In the genomic region with DNA sequence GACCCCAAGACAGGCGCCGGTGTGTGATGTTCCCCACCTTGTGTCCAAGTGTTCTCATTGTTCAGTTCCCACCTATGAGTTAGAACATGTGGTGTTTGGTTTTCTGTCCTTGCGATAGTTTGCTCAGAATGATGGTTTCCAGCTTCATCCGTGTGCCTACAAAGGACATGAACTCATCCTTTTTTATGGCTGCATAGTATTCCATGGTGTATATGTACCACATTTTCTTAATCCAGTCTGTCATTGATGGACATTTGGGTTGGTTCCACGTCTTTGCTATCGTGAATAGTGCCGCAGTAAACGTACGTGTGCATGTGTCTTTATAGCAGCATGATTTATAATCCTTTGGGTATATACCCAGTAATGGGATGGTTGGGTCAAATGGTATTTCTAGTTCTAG, we compare ENCODE assay signal across 14 cellular contexts. TPM values are rescaled to one million over a fixed set of nuclear protein-coding genes. Genes with fewer than 3 reads are reported as not detected.
"Had no signal": no experiment of that assay in that cellular context is flagged by ENCODE, and none has a peak within 500 bp of the region (broad histone marks: within the 10 kb centered on the region; RNA-seq: fewer than 3 reads in every experiment).

No MANE protein-coding gene starts in this region.

RNA-seq across cellular contexts. Expression of gene SCYGR2, which starts 58.3 kb away (rescaled TPM):
- total RNA-seq: activated B cell treated with CpG ODN at 0.5 μM for 24 hours; activated CD4-positive, alpha-beta memory T cell treated with anti-CD3 and anti-CD28 coated beads for 36 hours; activated CD4-positive, alpha-beta memory T cell treated with anti-CD3 and anti-CD28 coated beads, Interleukin-2, amount 10 ng/mL, durations not matched to agents 7 days and 5 days; activated CD4-positive, alpha-beta T cell treated with anti-CD3 and anti-CD28 coated beads for 36 hours; activated CD4-positive, alpha-beta T cell treated with anti-CD3 and anti-CD28 coated beads, Interleukin-2, amount 10 ng/mL, durations not matched to agents 24 days and 14 days; activated CD4-positive, alpha-beta T cell treated with anti-CD3 and anti-CD28 coated beads, Interleukin-2, amount 10 ng/mL, durations not matched to agents 7 days and 5 days; activated CD8-positive, alpha-beta memory T cell treated with anti-CD3 and anti-CD28 coated beads for 36 hours; activated CD8-positive, alpha-beta memory T cell treated with anti-CD3 and anti-CD28 coated beads, Interleukin-2, amount 10 ng/mL, durations not matched to agents 7 days and 5 days; activated CD8-positive, alpha-beta T cell treated with anti-CD3 and anti-CD28 coated beads for 36 hours; activated CD8-positive, alpha-beta T cell treated with anti-CD3 and anti-CD28 coated beads, Interleukin-2, amount 10 ng/mL, durations not matched to agents 7 days and 5 days; T-helper 1 cell treated with Interleukin-12 subunit alpha and Interleukin-12 subunit beta and Interleukin-4 antibody, amounts not matched to agents 30 ng/mL and 1 ng/mL, for 36 hours; T-helper 17 cell; T-helper 2 cell treated with Interferon-gamma antibody and Interleukin-4, amounts not matched to agents 100 ng/mL and 5 ng/mL, for 36 hours; WTC11 had no signal
